ENCODE assay signal across 28 cellular contexts in the genomic region with DNA sequence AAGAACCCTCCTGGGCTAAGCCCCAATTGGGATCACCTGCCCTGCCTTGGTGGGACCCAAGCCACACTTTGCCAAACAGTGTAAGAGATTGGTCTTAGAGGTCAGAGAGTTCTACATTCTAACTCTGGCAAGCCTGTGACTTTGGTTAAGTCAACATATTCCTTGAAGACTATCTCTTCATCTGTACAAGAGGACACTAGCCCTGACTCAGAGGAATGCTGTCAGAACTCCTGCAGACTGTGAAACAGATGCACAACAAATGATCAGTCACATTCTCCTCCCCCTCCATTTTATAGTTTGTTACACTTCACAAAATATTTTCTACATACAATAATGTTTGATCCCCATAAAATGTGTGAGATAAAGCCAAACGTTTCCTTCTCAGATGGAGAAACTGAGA.
DNase-seq lines count a peak whose midpoint lies in the region; ATAC-seq and TF ChIP-seq lines count a peak whose summit lies in the region.
"Had no signal": no experiment of that assay in that cellular context is flagged by ENCODE, and none has a peak within 500 bp of the region (broad histone marks: within the 10 kb centered on the region; RNA-seq: fewer than 3 reads in every experiment).

No MANE protein-coding gene starts in this region.

- H3K4me3 ChIP-seq in AG10803 (ENCODE audit: low read length) (no peak overlapping the region), adipocyte (ENCODE audit: low read length) (no peak overlapping the region), uterus (no peak overlapping the region)
- H3K4me3 ChIP-seq: adrenal gland, coronary artery, left ventricle myocardium inferior, testis had no signal

- intact Hi-C loops in uterus (cut with DNase I; ENCODE audit: low total_unique reads), result no loop called here

- no peak for ATAC-seq in naive thymus-derived CD8-positive, alpha-beta T cell
- ATAC-seq in GM19035 (IDR thresholded peaks at IDR 0.05; ENCODE audit: unreplicated experiment), result no peak

- DNase-seq in AG10803 (ENCODE audit: low read depth) (peak; percentile 56), EL (peak; percentile 72), adipocyte (ENCODE audit: low read depth) (peak; percentile 35), kidney glomerular epithelial cell (lab: John Stamatoyannopoulos, UW) (peak; percentile 23), uterus (no peak)
- no peak for DNase-seq in naive thymus-derived CD8-positive, alpha-beta T cell
- DNase-seq in stimulated activated CD4-positive, alpha-beta T cell treated with anti-CD3 and anti-CD28 coated beads, Interleukin-12 subunit alpha, Interleukin-12 subunit beta, amount 100 ng/mL, for 4 hours, result no peak
- DNase-seq: activated B cell treated with CpG ODN at 0.5 μM for 24 hours; activated CD4-positive, alpha-beta T cell treated with anti-CD3 and anti-CD28 coated beads, Interleukin-2, amount 50 U/mL, for 48 hours; activated gamma-delta T cell; activated T-cell treated with anti-CD3 and anti-CD28 coated beads for 4 hours; CD8-positive, alpha-beta memory T cell; DND-41; endodermal cell; head of caudate nucleus; KG1; left ventricle myocardium inferior; MV-4-11; NCI-H1694 treated with DMSO at 0.1 percent for 48 hours; NCI-H2171 treated with DMSO at 0.1 percent for 48 hours; NCI-H526; stimulated activated CD4-positive, alpha-beta T cell treated with anti-CD3 and anti-CD28 coated beads, Interleukin-4, amount 100 ng/mL, for 1 hour; stimulated activated naive CD4-positive, alpha-beta T cell; T-helper 9 cell; testis had no signal

- POLR2A ChIA-PET in naive thymus-derived CD8-positive, alpha-beta T cell (lab: Charles Lee), result no interaction called here

- H3K4me3 Mint-ChIP-seq in naive thymus-derived CD8-positive, alpha-beta T cell, result peak overlapping the region in 3 of 10 donors; percentile 33 to 62 (median 47)
- H3K4me3 Mint-ChIP-seq: endodermal cell had no signal

- H3K27ac ChIP-seq in uterus, result no peak overlapping the region
- H3K27ac ChIP-seq: adrenal gland, coronary artery, left ventricle myocardium inferior, testis had no signal

- H3K9me3 Mint-ChIP-seq in naive thymus-derived CD8-positive, alpha-beta T cell, result peaks cover 0 to 3% (median 0%) of the 10 kb centered on the region in 9 donors
- H3K9me3 Mint-ChIP-seq: CD8-positive, alpha-beta memory T cell; endodermal cell had no signal

- peaks cover 34% of the 10 kb centered on the region for H3K4me1 ChIP-seq in adipocyte (ENCODE audit: control insufficient read depth, insufficient read depth, low read length)
- H3K4me1 ChIP-seq in uterus, result no peaks in the 10 kb centered on the region

- peak overlapping the region in 2 of 10 donors; percentile 29 to 40 for H3K27ac Mint-ChIP-seq in naive thymus-derived CD8-positive, alpha-beta T cell
- H3K27ac Mint-ChIP-seq: activated B cell treated with CpG ODN at 0.5 μM for 24 hours, endodermal cell had no signal

- H3K36me3 Mint-ChIP-seq in naive thymus-derived CD8-positive, alpha-beta T cell, result no peaks in the 10 kb centered on the region
- H3K36me3 Mint-ChIP-seq: CD8-positive, alpha-beta memory T cell had no signal

- peaks cover 0 to 5% (median 4%) of the 10 kb centered on the region in 4 donors for H3K4me1 Mint-ChIP-seq in naive thymus-derived CD8-positive, alpha-beta T cell

- H3K36me3 ChIP-seq in adipocyte (ENCODE audit: control insufficient read depth, insufficient read depth, low read length, severe bottlenecking) (no peaks in the 10 kb centered on the region), uterus (no peaks in the 10 kb centered on the region)
- H3K36me3 ChIP-seq: adrenal gland, left ventricle myocardium inferior had no signal

- no peaks in the 10 kb centered on the region for H3K9me3 ChIP-seq in adipocyte (ENCODE audit: control insufficient read depth, low read length)
- no peaks in the 10 kb centered on the region for H3K9me3 ChIP-seq in uterus
- H3K9me3 ChIP-seq: adrenal gland, left ventricle myocardium inferior, testis had no signal

- TF ChIP-seq POLR2A in uterus (IDR thresholded peaks at IDR 0.05), result no peak

- H3K27me3 ChIP-seq in adipocyte (replicated peaks; ENCODE audit: control insufficient read depth, insufficient read depth, low read length) (no peaks in the 10 kb centered on the region), uterus (no peaks in the 10 kb centered on the region)
- H3K27me3 ChIP-seq: adrenal gland, testis had no signal

- TF ChIP-seq CTCF in AG10803 (conservative IDR thresholded peaks at IDR 0.05; ENCODE audit: low read length), result no peak
- no peak for TF ChIP-seq CTCF in uterus (IDR thresholded peaks at IDR 0.05)

- H3K9ac ChIP-seq in adipocyte (ENCODE audit: low read length), result no peak overlapping the region

- peaks cover 0 to 1% (median 0%) of the 10 kb centered on the region in 5 donors for H3K27me3 Mint-ChIP-seq in naive thymus-derived CD8-positive, alpha-beta T cell

Comparison
In these comparisons a context has a peak if more than half of its experiments do, and no peak if none do; other contexts are left out.
1. DNase-seq: peak in AG10803 (single experiment), EL (single experiment), adipocyte (single experiment) and kidney glomerular epithelial cell (single experiment); none in naive thymus-derived CD8-positive, alpha-beta T cell (0 of 10), uterus (0 of 2) and stimulated activated CD4-positive, alpha-beta T cell treated with anti-CD3 and anti-CD28 coated beads, Interleukin-12 subunit alpha, Interleukin-12 subunit beta, amount 100 ng/mL, for 4 hours (single experiment).